8 cellular contexts compared by ENCODE assay signal in genomic region chr7:151315038-151315655, GRCh38. TPM values are rescaled to one million over a fixed set of nuclear protein-coding genes. Genes with fewer than 3 reads are reported as not detected.
DNase-seq lines count a peak whose midpoint lies in the region; ATAC-seq and TF ChIP-seq lines count a peak whose summit lies in the region.

No MANE protein-coding gene starts in this region.

- no peak overlapping the region for H3K9ac ChIP-seq in SK-N-MC (ENCODE audit: insufficient read length)
- no peak overlapping the region for H3K9ac ChIP-seq in parathyroid adenoma

- H3K4me1 ChIP-seq in parathyroid adenoma (no peaks in the 10 kb centered on the region), upper lobe of right lung (peaks cover 6% of the 10 kb centered on the region)

- peak; percentile 88 for ATAC-seq in upper lobe of right lung

- intact Hi-C loops in upper lobe of right lung (cut with DNase I) = no loop called here

- H3K4me2 ChIP-seq in parathyroid adenoma (ENCODE audit: low read length) = no peak overlapping the region

- H3K9me3 ChIP-seq in SK-N-MC (ENCODE audit: low read depth, low read length) (peaks cover 5% of the 10 kb centered on the region; the same call in 1 of the 2 replicates), parathyroid adenoma (ENCODE audit: control insufficient read depth, low read length) (no peaks in the 10 kb centered on the region), upper lobe of right lung (peaks cover 13% of the 10 kb centered on the region)

- H3K27me3 ChIP-seq in parathyroid adenoma (ENCODE audit: control insufficient read depth, insufficient read depth, low read length) (no peaks in the 10 kb centered on the region), upper lobe of right lung (no peaks in the 10 kb centered on the region)

- H3K79me2 ChIP-seq in parathyroid adenoma = no peaks in the 10 kb centered on the region

- H2AFZ ChIP-seq in parathyroid adenoma = no peak overlapping the region

- TF ChIP-seq CTCF in parathyroid adenoma (IDR thresholded peaks at IDR 0.05) = peak; percentile 87
- peak; percentile 84 for TF ChIP-seq CTCF in upper lobe of right lung (IDR thresholded peaks at IDR 0.05)

- H3K27ac ChIP-seq in SK-N-MC = no peak overlapping the region
- H3K27ac ChIP-seq in parathyroid adenoma = no peak overlapping the region
- H3K27ac ChIP-seq in upper lobe of right lung = no peak overlapping the region

- peak; percentile 35 for DNase-seq in NK-92 treated with Interleukin-12 subunit alpha and Interleukin-12 subunit beta, amount 100 ng/mL, for 24 hours (lab: John Stamatoyannopoulos, UW)
- no peak for DNase-seq in NK-92 (lab: John Stamatoyannopoulos, UW; ENCODE audit: unreplicated experiment)
- peak; percentile 72 for DNase-seq in LHCN-M2 (ENCODE audit: low read depth)
- peak; percentile 35 for DNase-seq in SK-N-MC (ENCODE audit: low read depth, low spot score)
- DNase-seq in activated naive CD4-positive, alpha-beta T cell (lab: John Stamatoyannopoulos, UW) = peak; percentile 16 to 63 (median 40)
- peak; percentile 63 for DNase-seq in globus pallidus (ENCODE audit: low spot score)
- no peak for DNase-seq in upper lobe of right lung

- H3K36me3 ChIP-seq in SK-N-MC (ENCODE audit: insufficient read depth, low read length) (no peaks in the 10 kb centered on the region), parathyroid adenoma (ENCODE audit: control insufficient read depth, insufficient read depth, low read length) (no peaks in the 10 kb centered on the region), upper lobe of right lung (no peaks in the 10 kb centered on the region)

- H3K4me3 ChIP-seq in SK-N-MC (no peak overlapping the region), parathyroid adenoma (ENCODE audit: low read depth, low read length) (no peak overlapping the region), upper lobe of right lung (no peak overlapping the region)

RNA-seq across cellular contexts. Expression of gene NUB1, which starts 26.5 kb away (rescaled TPM):
- total RNA-seq in LHCN-M2 (2014; rRNA removed) (60.8 and 67.4 TPM in 2 replicates), upper lobe of right lung (55.2 TPM)
- polyA plus RNA-seq in LHCN-M2 (2012) = 39.3 TPM

Comparison
In these comparisons a context has a peak if more than half of its experiments do, and no peak if none do; other contexts are left out.
1. DNase-seq: peak in NK-92 treated with Interleukin-12 subunit alpha and Interleukin-12 subunit beta, amount 100 ng/mL, for 24 hours (single experiment), LHCN-M2 (single experiment), SK-N-MC (single experiment), activated naive CD4-positive, alpha-beta T cell (4 of 4) and globus pallidus (single experiment); none in NK-92 (single experiment) and upper lobe of right lung (single experiment).